Comparison of ENCODE assay signal across 11 cellular contexts in the genomic region with DNA sequence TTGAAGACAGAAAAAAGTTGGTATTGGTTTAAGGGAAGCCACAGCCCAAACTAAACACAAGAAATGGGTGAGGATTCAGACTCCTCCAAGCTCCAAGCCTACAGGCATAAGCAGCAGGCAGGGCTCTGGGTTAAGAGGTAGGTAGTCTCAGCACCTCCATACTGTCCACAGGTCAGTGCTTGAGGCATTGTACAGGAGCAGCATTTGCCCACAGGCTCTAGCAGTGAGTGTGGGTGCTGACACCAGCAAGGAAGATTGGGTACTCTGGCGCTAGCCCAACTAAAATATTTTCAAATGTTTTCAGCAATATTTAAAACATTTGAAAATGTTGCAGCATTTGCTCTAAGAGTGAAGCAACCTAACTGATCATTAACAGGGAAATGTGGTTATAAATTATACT. TPM values are rescaled to one million over a fixed set of nuclear protein-coding genes. Genes with fewer than 3 reads are reported as not detected.
A peak's percentile ranks its signal among the peaks of the same experiment; 100 is the strongest.
DNase-seq lines count a peak whose midpoint lies in the region; ATAC-seq and TF ChIP-seq lines count a peak whose summit lies in the region.
"Had no signal": no experiment of that assay in that cellular context is flagged by ENCODE, and none has a peak within 500 bp of the region (broad histone marks: within the 10 kb centered on the region; RNA-seq: fewer than 3 reads in every experiment).

No MANE protein-coding gene starts in this region.

- no peaks in the 10 kb centered on the region for H3K36me3 ChIP-seq in Loucy (ENCODE audit: insufficient read depth, low read length)

- H3K4me2 ChIP-seq in Loucy (ENCODE audit: low read depth, low read length, poor library complexity, severe bottlenecking) = peak overlapping the region; percentile 64

- DNase-seq in AG20443 (ENCODE audit: low spot score) (peak; percentile 29), MV-4-11 (lab: John Stamatoyannopoulos, UW) (no peak), NCI-H1092 treated with DMSO at 0.1 percent for 48 hours (lab: John Stamatoyannopoulos, UW) (no peak)
- DNase-seq in effector memory CD8-positive, alpha-beta T cell = peak in 1 of 3 experiments; percentile 1
- DNase-seq in natural killer cell treated with Interleukin-12 subunit alpha and Interleukin-12 subunit beta and Interleukin-15 and Interleukin-18, amount 100 ng/mL, for 72 hours (ENCODE audit: low spot score) = no peak
- DNase-seq: activated T-cell treated with anti-CD3 and anti-CD28 coated beads, Interleukin-2, amount 50 U/mL, for 4 hours; DMS79; trophoblast cell had no signal

- 0 out of 2 replicates have a peak overlapping the region, but pooled peaks have one; percentile 11 for H2AFZ ChIP-seq in Loucy (ENCODE audit: low read length)

- no peaks in the 10 kb centered on the region for H3K9me2 ChIP-seq in Loucy (replicated peaks; ENCODE audit: low read depth, low read length)

- H3K4me1 Mint-ChIP-seq in effector memory CD8-positive, alpha-beta T cell (ENCODE audit: low read depth in 2 of 2) = peaks cover 21 to 33% of the 10 kb centered on the region in 2 donors
- peaks cover 24 to 34% of the 10 kb centered on the region in 2 donors for H3K4me1 Mint-ChIP-seq in natural killer cell treated with Interleukin-12 subunit alpha and Interleukin-12 subunit beta and Interleukin-15 and Interleukin-18, amount 100 ng/mL, for 72 hours (ENCODE audit: low read depth in 2 of 2)

- no peaks in the 10 kb centered on the region for H4K20me1 ChIP-seq in Loucy (ENCODE audit: insufficient read depth, low read length, poor library complexity, severe bottlenecking)

- H3K9ac ChIP-seq in Loucy (ENCODE audit: low read depth, low read length, poor library complexity, severe bottlenecking) = peak overlapping the region; percentile 27

- ATAC-seq in effector memory CD8-positive, alpha-beta T cell (replicated peaks) = peak; percentile 23
- peak in 1 of 2 donors; percentile 51 for ATAC-seq in natural killer cell treated with Interleukin-12 subunit alpha and Interleukin-12 subunit beta and Interleukin-15 and Interleukin-18, amount 100 ng/mL, for 72 hours
- ATAC-seq in GM19035 (IDR thresholded peaks at IDR 0.05; ENCODE audit: unreplicated experiment) (no peak), GM21529 (IDR thresholded peaks at IDR 0.05; ENCODE audit: unreplicated experiment) (no peak)

- H3K27me3 ChIP-seq in Loucy (ENCODE audit: insufficient read depth, low read length, poor library complexity, severe bottlenecking) = no peaks in the 10 kb centered on the region

- H3F3A ChIP-seq in Loucy (ENCODE audit: low read depth) = peaks cover 4% of the 10 kb centered on the region

- H3K4me1 ChIP-seq in Loucy (ENCODE audit: insufficient read depth, low read length, poor library complexity, severe bottlenecking) = peaks cover 53% of the 10 kb centered on the region

- peaks cover 13% of the 10 kb centered on the region; the same call in 1 of the 2 replicates for H3K79me2 ChIP-seq in Loucy (ENCODE audit: insufficient read depth, low read length)

- TF ChIP-seq CTCF in Loucy (conservative IDR thresholded peaks at IDR 0.05; ENCODE audit: low read length) = no peak

- no peaks in the 10 kb centered on the region for H3K27me3 Mint-ChIP-seq in effector memory CD8-positive, alpha-beta T cell
- no peaks in the 10 kb centered on the region for H3K27me3 Mint-ChIP-seq in natural killer cell treated with Interleukin-12 subunit alpha and Interleukin-12 subunit beta and Interleukin-15 and Interleukin-18, amount 100 ng/mL, for 72 hours

- H3K9me3 ChIP-seq in Loucy (ENCODE audit: insufficient read depth, low read depth, low read length) = no peaks in the 10 kb centered on the region

- H3K4me3 Mint-ChIP-seq in effector memory CD8-positive, alpha-beta T cell = peak overlapping the region; percentile 24 to 64
- H3K4me3 Mint-ChIP-seq in natural killer cell treated with Interleukin-12 subunit alpha and Interleukin-12 subunit beta and Interleukin-15 and Interleukin-18, amount 100 ng/mL, for 72 hours = peak overlapping the region; percentile 53
- H3K4me3 Mint-ChIP-seq: activated T-cell treated with anti-CD3 and anti-CD28 coated beads, Interleukin-2, amount 50 U/mL, for 4 hours had no signal

- H3K36me3 Mint-ChIP-seq in effector memory CD8-positive, alpha-beta T cell (ENCODE audit: insufficient read depth) = no peaks in the 10 kb centered on the region
- no peaks in the 10 kb centered on the region for H3K36me3 Mint-ChIP-seq in natural killer cell treated with Interleukin-12 subunit alpha and Interleukin-12 subunit beta and Interleukin-15 and Interleukin-18, amount 100 ng/mL, for 72 hours

- H3K27ac Mint-ChIP-seq in effector memory CD8-positive, alpha-beta T cell = peak overlapping the region; percentile 91 to 94
- H3K27ac Mint-ChIP-seq in natural killer cell treated with Interleukin-12 subunit alpha and Interleukin-12 subunit beta and Interleukin-15 and Interleukin-18, amount 100 ng/mL, for 72 hours = peak overlapping the region; percentile 70 to 89

- H3K4me3 ChIP-seq in Loucy (ENCODE audit: low read length, poor library complexity, severe bottlenecking) = peak overlapping the region; percentile 42

- H3K9me3 Mint-ChIP-seq in effector memory CD8-positive, alpha-beta T cell = no peaks in the 10 kb centered on the region
- no peaks in the 10 kb centered on the region for H3K9me3 Mint-ChIP-seq in natural killer cell treated with Interleukin-12 subunit alpha and Interleukin-12 subunit beta and Interleukin-15 and Interleukin-18, amount 100 ng/mL, for 72 hours
- H3K9me3 Mint-ChIP-seq: activated T-cell treated with anti-CD3 and anti-CD28 coated beads, Interleukin-2, amount 50 U/mL, for 4 hours had no signal

RNA-seq across cellular contexts. Expression of a gene that starts 33.1 kb away (rescaled TPM):
- under 1 TPM; 0.62 to 0.78 TPM for total RNA-seq in natural killer cell treated with Interleukin-12 subunit alpha and Interleukin-12 subunit beta and Interleukin-15 and Interleukin-18, amount 100 ng/mL, for 72 hours
